Comparison of ENCODE assay signal across 8 cellular contexts in the genomic region with DNA sequence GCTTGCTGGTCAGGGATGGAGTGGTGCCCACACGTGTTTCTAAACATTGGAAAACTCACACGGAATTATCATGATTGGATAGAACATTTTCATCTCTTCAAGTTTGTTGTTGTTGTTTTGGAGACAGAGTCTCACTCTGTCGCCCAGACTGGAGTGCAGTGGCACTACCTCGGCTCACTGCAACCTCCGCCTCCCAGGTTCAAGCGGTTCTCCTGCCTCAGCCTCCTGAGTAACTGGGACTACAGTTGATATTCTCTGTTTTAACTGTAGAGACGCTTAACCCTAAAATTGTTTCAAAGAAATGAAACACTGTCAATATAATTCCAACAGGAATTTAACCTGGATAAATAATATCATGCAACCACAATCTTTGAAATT. TPM values are rescaled to one million over a fixed set of nuclear protein-coding genes. Genes with fewer than 3 reads are reported as not detected.
A peak's percentile ranks its signal among the peaks of the same experiment; 100 is the strongest.
DNase-seq lines count a peak whose midpoint lies in the region; ATAC-seq and TF ChIP-seq lines count a peak whose summit lies in the region.
"Not testable (repeated sequence)": the region's sequence is repeated elsewhere in the genome, so short reads cannot be mapped to it uniquely, and the experiment has no call there.

No MANE protein-coding gene starts in this region.

- peaks cover 16% of the 10 kb centered on the region for H3K27me3 Mint-ChIP-seq in activated naive CD8-positive, alpha-beta T cell treated with anti-CD3 and anti-CD28 coated beads for 36 hours
- not testable (repeated sequence) for H3K27me3 Mint-ChIP-seq in endothelial cell (ENCODE audit: unreplicated experiment)

- peaks cover 24% of the 10 kb centered on the region for H3K4me1 Mint-ChIP-seq in activated naive CD8-positive, alpha-beta T cell treated with anti-CD3 and anti-CD28 coated beads for 36 hours
- H3K4me1 Mint-ChIP-seq in endothelial cell (ENCODE audit: unreplicated experiment), result peaks cover 16% of the 10 kb centered on the region

- not testable (repeated sequence) for H3K36me3 ChIP-seq in SK-N-MC (ENCODE audit: insufficient read depth, low read length); kidney epithelial cell (ENCODE audit: control insufficient read depth, insufficient read depth, low read length); neutrophil; thoracic aorta

- not testable (repeated sequence) for DNase-seq in SK-N-MC (ENCODE audit: low read depth, low spot score); activated naive CD8-positive, alpha-beta T cell treated with anti-CD3 and anti-CD28 coated beads for 36 hours; endothelial cell (ENCODE audit: low spot score); kidney epithelial cell (ENCODE audit: low read depth); thoracic aorta (ENCODE audit: low spot score)

- peak overlapping the region; percentile 95 for H3K27ac Mint-ChIP-seq in activated naive CD8-positive, alpha-beta T cell treated with anti-CD3 and anti-CD28 coated beads for 36 hours
- H3K27ac Mint-ChIP-seq in endothelial cell (ENCODE audit: unreplicated experiment), result peak overlapping the region; percentile 89

- H3K36me3 Mint-ChIP-seq in activated naive CD8-positive, alpha-beta T cell treated with anti-CD3 and anti-CD28 coated beads for 36 hours; endothelial cell (ENCODE audit: low read depth, unreplicated experiment): not testable (repeated sequence)

- H3K9me3 ChIP-seq in SK-N-MC (ENCODE audit: low read depth, low read length); neutrophil; thoracic aorta: not testable (repeated sequence)

- H3K9ac ChIP-seq in SK-N-MC (ENCODE audit: insufficient read length), result not testable (repeated sequence)

- H3K27ac ChIP-seq in C4-2B, result peak overlapping the region; percentile 66
- H3K27ac ChIP-seq in SK-N-MC, neutrophil, thoracic aorta: not testable (repeated sequence)

- H3K4me1 ChIP-seq in neutrophil (ENCODE audit: control insufficient read depth in 1 of 2, insufficient read depth in 1 of 2, low read depth in 1 of 2, low read length in 1 of 2) (peaks cover 8 to 15% of the 10 kb centered on the region in 2 experiments), thoracic aorta (ENCODE audit: control insufficient read depth in 1 of 2, low read depth in 2 of 2) (peaks cover 12 to 19% of the 10 kb centered on the region in 2 donors)

- H3K4me3 ChIP-seq in SK-N-MC (peak overlapping the region; percentile 85), kidney epithelial cell (ENCODE audit: low read depth, low read length) (peak overlapping the region; percentile 75), neutrophil (ENCODE audit: low read depth in 1 of 2, low read length in 1 of 2) (peak overlapping the region; percentile 71 to 72), thoracic aorta (peak overlapping the region; percentile 85)

- H3K9me3 Mint-ChIP-seq in activated naive CD8-positive, alpha-beta T cell treated with anti-CD3 and anti-CD28 coated beads for 36 hours; endothelial cell (ENCODE audit: unreplicated experiment): not testable (repeated sequence)

- peak overlapping the region; percentile 96 for H3K4me3 Mint-ChIP-seq in activated naive CD8-positive, alpha-beta T cell treated with anti-CD3 and anti-CD28 coated beads for 36 hours
- peak overlapping the region; percentile 98 for H3K4me3 Mint-ChIP-seq in endothelial cell (ENCODE audit: unreplicated experiment)

- not testable (repeated sequence) for TF ChIP-seq CTCF in C4-2B (conservative IDR thresholded peaks at IDR 0.05); endothelial cell (IDR thresholded peaks at IDR 0.05; ENCODE audit: unreplicated experiment); kidney epithelial cell (IDR thresholded peaks at IDR 0.05; ENCODE audit: insufficient read depth, low read length, poor library complexity, severe bottlenecking); neutrophil (IDR thresholded peaks at IDR 0.05); thoracic aorta (IDR thresholded peaks at IDR 0.05)

- H3K27me3 ChIP-seq in kidney epithelial cell (ENCODE audit: control insufficient read depth, insufficient read depth, low read length); thoracic aorta (replicated peaks; ENCODE audit: insufficient read depth): not testable (repeated sequence)
- peaks cover 54% of the 10 kb centered on the region for H3K27me3 ChIP-seq in neutrophil

- peak; percentile 1 for ATAC-seq in HG03025 (IDR thresholded peaks at IDR 0.05; ENCODE audit: low FRiP score, unreplicated experiment)
- ATAC-seq in thoracic aorta (ENCODE audit: insufficient number of reproducible peaks, low FRiP score, low read depth), result not testable (repeated sequence)

RNA-seq across cellular contexts. Expression of a gene that starts 0.6 kb away (rescaled TPM):
- 10 to 100 TPM; 30.1 to 33.1 TPM for total RNA-seq in activated naive CD8-positive, alpha-beta T cell treated with anti-CD3 and anti-CD28 coated beads for 36 hours
- 23.0 TPM for total RNA-seq in endothelial cell (ENCODE audit: unreplicated experiment)
- total RNA-seq in kidney epithelial cell, result 10.5 and 20.3 TPM in 2 replicates
- total RNA-seq in thoracic aorta, result 10 to 100 TPM; 22.7 to 23.4 TPM
